20 cellular contexts compared by ENCODE assay signal in genomic region chr4:8837181-8837811, GRCh38. TPM values are rescaled to one million over a fixed set of nuclear protein-coding genes. Genes with fewer than 3 reads are reported as not detected.
DNase-seq lines count a peak whose midpoint lies in the region; ATAC-seq, FAIRE-seq and TF ChIP-seq lines count a peak whose summit lies in the region.
"Had no signal": no experiment of that assay in that cellular context is flagged by ENCODE, and none has a peak within 500 bp of the region (broad histone marks: within the 10 kb centered on the region; RNA-seq: fewer than 3 reads in every experiment).

No MANE protein-coding gene starts in this region.

- H4K20me1 ChIP-seq in H9 (ENCODE audit: control insufficient read depth, insufficient read depth, insufficient read length): no peaks in the 10 kb centered on the region

- FAIRE-seq in kidney (lab: Jason Lieb, UNC): no peak
- FAIRE-seq: G401.6, GM12891 had no signal

- no peak overlapping the region for H2AK5ac ChIP-seq in H9 (ENCODE audit: insufficient read length, low read length)

- no peak overlapping the region for H2BK15ac ChIP-seq in H9 (ENCODE audit: low read depth, low read length)

- no peak overlapping the region for H3K27ac ChIP-seq in H9 (ENCODE audit: insufficient read length, low read depth, low read length)
- H3K27ac ChIP-seq in kidney (ENCODE audit: low read depth in 2 of 2, low read length in 2 of 2): no peak overlapping the region
- no peak overlapping the region for H3K27ac ChIP-seq in sigmoid colon
- no peak overlapping the region for H3K27ac ChIP-seq in esophagus squamous epithelium
- H3K27ac ChIP-seq: KMS-11 had no signal

- 0 out of 2 replicates have a peak overlapping the region, but pooled peaks have one; percentile 26 for H3K14ac ChIP-seq in H9 (ENCODE audit: insufficient read depth, low read length)

- peaks cover 4% of the 10 kb centered on the region for H3K27me3 Mint-ChIP-seq in H9 (ENCODE audit: low read depth)

- no peak overlapping the region for H2AFZ ChIP-seq in H9 (ENCODE audit: low read length)

- H3K56ac ChIP-seq in H9 (ENCODE audit: insufficient read length, low read depth, low read length): no peak overlapping the region

- H4K5ac ChIP-seq in H9 (ENCODE audit: insufficient read length, low read depth, low read length): no peak overlapping the region

- H3K79me2 ChIP-seq in H9 (ENCODE audit: insufficient read depth, low read length): no peaks in the 10 kb centered on the region

- H3K27ac Mint-ChIP-seq in H9: peak overlapping the region in 2 of 3 experiments; percentile 77 to 90; a peak in 3 of 7 replicates
- H3K27ac Mint-ChIP-seq: activated CD4-positive, alpha-beta memory T cell treated with anti-CD3 and anti-CD28 coated beads for 36 hours; activated T-helper 1 cell treated with anti-CD3 and anti-CD28 coated beads, Interleukin-12 subunit alpha, Interleukin-12 subunit beta, Interleukin-2, Interleukin-4 antibody, amounts not matched to agents 30 ng/mL and 10 ng/mL and 1 ng/mL, durations not matched to agents 14 hours and 24 hours and 36 hours had no signal

- no peak overlapping the region for H2BK120ac ChIP-seq in H9 (ENCODE audit: low read depth, low read length, poor library complexity, severe bottlenecking)

- in situ Hi-C loops in SK-MEL-5 (cut with HindIII; ENCODE audit: low pct_unique_long_range_greater_than_20kb, low sequenced_read_pairs): no loop called here

- H4K91ac ChIP-seq in H9 (ENCODE audit: insufficient read length, low read depth, low read length): no peak overlapping the region

- H3K23ac ChIP-seq in H9 (ENCODE audit: insufficient read length, low read depth, low read length): no peak overlapping the region

- peak overlapping the region; percentile 27 for H3K18ac ChIP-seq in H9 (ENCODE audit: insufficient read length, low read depth, low read length)

- no peak overlapping the region for H3K4ac ChIP-seq in H9 (ENCODE audit: low read depth, low read length)

- H3K36me3 Mint-ChIP-seq in H9 (ENCODE audit: insufficient read depth in 1 of 3, low read depth in 3 of 3): no peaks in the 10 kb centered on the region
- H3K36me3 Mint-ChIP-seq: activated CD4-positive, alpha-beta memory T cell treated with anti-CD3 and anti-CD28 coated beads for 36 hours had no signal

- no CpG with 5 or more reads among the region's 19 CpGs for WGBS in H9 (ENCODE audit: extremely low coverage, insufficient read length, low lambda C conversion rate)
- WGBS in sigmoid colon, 2 donors: 72 to 76% methylated on average over 19 of the region's 19 CpGs
- 46 to 50% methylated on average over 6 to 17 of the region's 19 CpGs for WGBS in esophagus squamous epithelium, 2 donors

- H3K23me2 ChIP-seq in H9 (ENCODE audit: insufficient read length, low read depth, low read length, poor library complexity, severe bottlenecking): no peaks in the 10 kb centered on the region

- no peak overlapping the region for H2BK20ac ChIP-seq in H9 (ENCODE audit: low read depth, low read length, poor library complexity, severe bottlenecking)

- H3K27me3 ChIP-seq in H9 (ENCODE audit: insufficient read depth, low read length) (no peaks in the 10 kb centered on the region), sigmoid colon (peaks cover 0 to 14% (median 7%) of the 10 kb centered on the region in 3 donors), esophagus squamous epithelium (peaks cover 0 to 64% (median 0%) of the 10 kb centered on the region in 4 donors)
- H3K27me3 ChIP-seq: BE2C had no signal

- H3K4me3 Mint-ChIP-seq in H9: no peak overlapping the region
- H3K4me3 Mint-ChIP-seq: activated CD4-positive, alpha-beta memory T cell treated with anti-CD3 and anti-CD28 coated beads for 36 hours; activated T-helper 1 cell treated with anti-CD3 and anti-CD28 coated beads, Interleukin-12 subunit alpha, Interleukin-12 subunit beta, Interleukin-2, Interleukin-4 antibody, amounts not matched to agents 30 ng/mL and 10 ng/mL and 1 ng/mL, durations not matched to agents 14 hours and 24 hours and 36 hours had no signal

- H3K9me3 ChIP-seq in H9 (ENCODE audit: control insufficient read depth, low read depth, low read length) (no peaks in the 10 kb centered on the region), kidney (ENCODE audit: control insufficient read depth in 1 of 2, low read length in 2 of 2) (no peaks in the 10 kb centered on the region), sigmoid colon (no peaks in the 10 kb centered on the region), esophagus squamous epithelium (no peaks in the 10 kb centered on the region)
- H3K9me3 ChIP-seq: BE2C had no signal

- DNase-seq in H9: peak; percentile 34
- peak; percentile 14 for DNase-seq in SK-MEL-5 (ENCODE audit: low read depth, low spot score)
- peak; percentile 35 for DNase-seq in kidney
- peak; percentile 61 for DNase-seq in sigmoid colon
- DNase-seq in GF-D8 (lab: John Stamatoyannopoulos, UW): no peak
- DNase-seq in esophagus squamous epithelium (lab: John Stamatoyannopoulos, UW): no peak
- DNase-seq: activated CD4-positive, alpha-beta memory T cell treated with anti-CD3 and anti-CD28 coated beads for 36 hours; BE2C; Calu3; HCEC 1CT; NCI-H1048; NCI-H2107; stimulated activated CD4-positive, alpha-beta T cell treated with anti-CD3 and anti-CD28 coated beads, Interleukin-4, amount 100 ng/mL, for 1 hour had no signal

- H3K4me3 ChIP-seq in kidney (ENCODE audit: low read length in 2 of 2) (no peak overlapping the region), sigmoid colon (no peak overlapping the region), esophagus squamous epithelium (no peak overlapping the region)

- H3K4me2 ChIP-seq in H9 (ENCODE audit: insufficient read depth, insufficient read length, low read length): no peak overlapping the region
- H3K4me2 ChIP-seq: KMS-11 had no signal

- no peak for TF ChIP-seq CTCF in H9 (conservative IDR thresholded peaks at IDR 0.05)
- no peak for TF ChIP-seq CTCF in kidney (IDR thresholded peaks at IDR 0.05; ENCODE audit: borderline replicate concordance, extremely low read depth, insufficient read depth)
- TF ChIP-seq CTCF in sigmoid colon (IDR thresholded peaks at IDR 0.05): no peak
- no peak for TF ChIP-seq CTCF in esophagus squamous epithelium (IDR thresholded peaks at IDR 0.05)

- no peak for TF ChIP-seq POLR2A in sigmoid colon (IDR thresholded peaks at IDR 0.05)
- TF ChIP-seq POLR2A in esophagus squamous epithelium (IDR thresholded peaks at IDR 0.05): no peak

- ATAC-seq in HG03354 (IDR thresholded peaks at IDR 0.05; ENCODE audit: poor library complexity, severe bottlenecking, unreplicated experiment): no peak

- H3K9ac ChIP-seq in H9 (ENCODE audit: extremely low read depth, insufficient read length, low read length) (no peak overlapping the region), kidney (ENCODE audit: low read length in 2 of 2) (no peak overlapping the region)
- H3K9ac ChIP-seq: KMS-11 had no signal

- intact Hi-C loops in kidney (cut with DNase I) (no loop called here), sigmoid colon (cut with DNase I) (no loop called here), esophagus squamous epithelium (cut with DNase I) (no loop called here)

- H3K79me1 ChIP-seq in H9 (ENCODE audit: insufficient read depth, low read depth, low read length, poor library complexity, severe bottlenecking): no peaks in the 10 kb centered on the region

- H3K9me3 Mint-ChIP-seq in H9: no peaks in the 10 kb centered on the region
- H3K9me3 Mint-ChIP-seq: activated CD4-positive, alpha-beta memory T cell treated with anti-CD3 and anti-CD28 coated beads for 36 hours; activated T-helper 1 cell treated with anti-CD3 and anti-CD28 coated beads, Interleukin-12 subunit alpha, Interleukin-12 subunit beta, Interleukin-2, Interleukin-4 antibody, amounts not matched to agents 30 ng/mL and 10 ng/mL and 1 ng/mL, durations not matched to agents 14 hours and 24 hours and 36 hours had no signal

- H3K4me1 Mint-ChIP-seq in H9: peaks cover 12 to 41% of the 10 kb centered on the region in 2 experiments

- H3K4me1 ChIP-seq in H9 (ENCODE audit: insufficient read depth, low read length) (no peaks in the 10 kb centered on the region), kidney (ENCODE audit: control insufficient read depth in 1 of 2, insufficient read depth in 1 of 2, low read depth in 1 of 2, low read length in 2 of 2) (no peaks in the 10 kb centered on the region), sigmoid colon (no peaks in the 10 kb centered on the region), esophagus squamous epithelium (no peaks in the 10 kb centered on the region)

- H2BK12ac ChIP-seq in H9 (ENCODE audit: insufficient read length, low read depth, low read length): no peak overlapping the region

- H3K36me3 ChIP-seq in kidney (ENCODE audit: control insufficient read depth in 1 of 2, insufficient read depth in 2 of 2, low read length in 2 of 2) (no peaks in the 10 kb centered on the region), sigmoid colon (no peaks in the 10 kb centered on the region), esophagus squamous epithelium (no peaks in the 10 kb centered on the region)
- H3K36me3 ChIP-seq: BE2C had no signal

- no peak overlapping the region for H3T11ph ChIP-seq in H9 (ENCODE audit: low read length)

- H2BK5ac ChIP-seq in H9 (ENCODE audit: insufficient read length, low read length): no peak overlapping the region

- no peak for TF ChIP-seq EP300 in sigmoid colon (IDR thresholded peaks at IDR 0.05)

- H4K8ac ChIP-seq in H9 (replicated peaks; ENCODE audit: insufficient read length, low read depth, low read length): no peak overlapping the region

RNA-seq across cellular contexts. Expression of gene HMX1, which starts 34.3 kb away (rescaled TPM):
- total RNA-seq in H9 (2021) (0.26 and 0.31 TPM in 2 replicates), kidney (not detected), sigmoid colon (1 to 10 TPM in 2 of 4 donors, not detected in 2; 1.1 to 1.7 TPM), esophagus squamous epithelium (under 1 TPM in 1 of 4 donors, not detected in 3; 0.19 TPM)
- total RNA-seq in SK-MEL-5 (2014; rRNA removed; shearing (Covaris generic)): 0.67 and 1.3 TPM in 2 replicates
- 2.7 and 3.1 TPM in 2 replicates for polyA plus RNA-seq in SK-MEL-5 (2015; cell fraction: cytosol; rRNA removed)
- polyA plus RNA-seq in SK-MEL-5 (2015; cell fraction: nucleus; rRNA removed): 1.2 and 2.9 TPM in 2 replicates
- polyA plus RNA-seq in kidney (ENCODE audit: insufficient read depth, low read depth, low replicate concordance) (not detected), sigmoid colon (not detected)
- total RNA-seq: activated CD4-positive, alpha-beta memory T cell treated with anti-CD3 and anti-CD28 coated beads for 36 hours; activated T-helper 1 cell treated with anti-CD3 and anti-CD28 coated beads, Interleukin-12 subunit alpha, Interleukin-12 subunit beta, Interleukin-2, Interleukin-4 antibody, amounts not matched to agents 30 ng/mL and 10 ng/mL and 1 ng/mL, durations not matched to agents 14 hours and 24 hours and 36 hours; Calu3; omental fat pad had no signal
- polyA plus RNA-seq: adipose tissue had no signal

Comparison
In these comparisons a context has a peak if more than half of its experiments do, and no peak if none do; other contexts are left out.
1. DNase-seq: peak in H9 (single experiment), SK-MEL-5 (single experiment), kidney (single experiment) and sigmoid colon (single experiment); none in GF-D8 (single experiment) and esophagus squamous epithelium (single experiment).